Comparison of ENCODE assay signal across 8 cellular contexts in the genomic region with DNA sequence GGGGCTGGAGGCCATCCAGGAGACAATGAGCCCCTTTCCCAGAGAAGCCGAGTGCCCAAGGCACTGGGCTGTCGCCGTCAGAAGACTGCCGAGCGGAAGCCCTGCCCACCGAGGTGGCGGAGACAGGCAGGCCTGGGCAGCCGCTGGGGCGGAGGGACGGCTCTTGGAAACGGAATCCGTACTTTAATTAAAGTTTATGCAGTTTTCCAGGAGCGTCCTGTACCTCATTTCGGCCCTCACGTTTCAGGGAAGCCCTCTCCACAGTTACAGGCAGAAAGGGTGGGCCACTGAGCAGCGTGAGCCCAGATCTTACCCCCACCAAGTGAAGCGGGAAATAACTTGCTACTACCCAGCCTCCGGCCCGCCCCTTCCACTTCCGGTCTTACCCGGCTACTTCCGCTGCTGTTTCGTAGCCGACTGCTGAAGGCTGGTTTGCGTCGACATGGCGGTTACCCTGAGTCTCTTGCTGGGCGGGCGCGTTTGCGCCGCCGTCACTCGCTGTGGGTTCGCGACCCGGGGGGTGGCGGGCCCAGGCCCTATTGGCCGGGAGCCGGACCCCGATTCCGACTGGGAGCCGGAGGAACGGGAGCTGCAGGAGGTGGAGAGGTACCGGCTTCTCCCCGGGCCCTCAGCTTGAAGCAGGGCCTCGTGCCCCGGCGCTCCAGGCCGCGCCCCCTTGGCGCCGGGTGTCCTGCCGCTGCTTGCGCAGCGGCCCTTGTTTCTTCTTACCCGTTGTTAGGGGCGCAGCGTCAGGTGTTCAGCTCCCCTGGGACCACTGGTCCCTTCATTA. TPM values are rescaled to one million over a fixed set of nuclear protein-coding genes. Genes with fewer than 3 reads are reported as not detected.
A peak's percentile ranks its signal among the peaks of the same experiment; 100 is the strongest.
DNase-seq lines count a peak whose midpoint lies in the region; ATAC-seq and TF ChIP-seq lines count a peak whose summit lies in the region.

A gene with protein sequence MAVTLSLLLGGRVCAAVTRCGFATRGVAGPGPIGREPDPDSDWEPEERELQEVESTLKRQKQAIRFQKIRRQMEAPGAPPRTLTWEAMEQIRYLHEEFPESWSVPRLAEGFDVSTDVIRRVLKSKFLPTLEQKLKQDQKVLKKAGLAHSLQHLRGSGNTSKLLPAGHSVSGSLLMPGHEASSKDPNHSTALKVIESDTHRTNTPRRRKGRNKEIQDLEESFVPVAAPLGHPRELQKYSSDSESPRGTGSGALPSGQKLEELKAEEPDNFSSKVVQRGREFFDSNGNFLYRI (plus strand): TSS at position 402 of the 790 bp plus-strand sequence. CDS start 41 bp downstream, at position 443.

- H3K36me3 Mint-ChIP-seq in activated CD4-positive, alpha-beta T cell treated with anti-CD3 and anti-CD28 coated beads for 36 hours (ENCODE audit: low read depth) = peaks cover 29% of the 10 kb centered on the region
- H3K36me3 Mint-ChIP-seq in chondrocyte (ENCODE audit: low read depth) = peaks cover 11% of the 10 kb centered on the region

- DNase-seq in BJ (ENCODE audit: low read depth) = peak; percentile 59
- peak; percentile 57 for DNase-seq in GM19240 (ENCODE audit: insufficient read length, low spot score)
- DNase-seq in NCI-H524 (lab: John Stamatoyannopoulos, UW) = peak; percentile 73 to 89
- DNase-seq in activated CD4-positive, alpha-beta T cell treated with anti-CD3 and anti-CD28 coated beads for 36 hours = peak; percentile 95
- DNase-seq in chondrocyte (ENCODE audit: low spot score) = peak; percentile 96
- peak; percentile 81 for DNase-seq in kidney glomerular epithelial cell (lab: John Stamatoyannopoulos, UW)
- DNase-seq in stimulated activated CD4-positive, alpha-beta T cell treated with anti-CD3 and anti-CD28 coated beads, Interleukin-15, amount 100 ng/mL, for 48 hours (ENCODE audit: low read depth in 2 of 2) = peak; percentile 85 to 88

- peak within 1 kb of the TSS; percentile 74 for H3K4me3 ChIP-seq in BJ (ENCODE audit: low read depth, low read length)

- H3K27ac Mint-ChIP-seq in activated CD4-positive, alpha-beta T cell treated with anti-CD3 and anti-CD28 coated beads for 36 hours = peak within 1 kb of the TSS; percentile 99
- H3K27ac Mint-ChIP-seq in chondrocyte (ENCODE audit: unreplicated experiment) = peak within 1 kb of the TSS; percentile 96

- intact Hi-C loops in activated CD4-positive, alpha-beta T cell treated with anti-CD3 and anti-CD28 coated beads for 36 hours (cut with DNase I, micrococcal nuclease) = loop anchor here (1.0 to 5.0 kb wide), 13 partner anchors 31 to 690 kb away; a partner anchor contains a TSS

- no peaks in the 10 kb centered on the region for H3K9me3 Mint-ChIP-seq in activated CD4-positive, alpha-beta T cell treated with anti-CD3 and anti-CD28 coated beads for 36 hours (ENCODE audit: low read depth)
- no peaks in the 10 kb centered on the region for H3K9me3 Mint-ChIP-seq in chondrocyte (ENCODE audit: low read depth)

- peak; percentile 83 for ATAC-seq in HG03457 (IDR thresholded peaks at IDR 0.05; ENCODE audit: unreplicated experiment)
- peak; percentile 87 for ATAC-seq in activated CD4-positive, alpha-beta T cell treated with anti-CD3 and anti-CD28 coated beads for 36 hours

- H3K36me3 ChIP-seq in BJ (ENCODE audit: control insufficient read depth, insufficient read depth, low read length) = no peaks in the 10 kb centered on the region

- POLR2A ChIA-PET in BJ (lab: Charles Lee) = interaction anchor here (0.5 kb wide), 1 partner anchor 350 kb away, joined by 10 read pairs; no protein-coding TSS in a partner anchor
- POLR2A ChIA-PET in activated CD4-positive, alpha-beta T cell treated with anti-CD3 and anti-CD28 coated beads for 36 hours (lab: Charles Lee) = interaction anchor here (0.6 to 1.5 kb wide), 2 partner anchors 16 to 32 kb away, joined by 3 to 5 read pairs; a partner anchor contains a TSS

- H3K4me3 Mint-ChIP-seq in activated CD4-positive, alpha-beta T cell treated with anti-CD3 and anti-CD28 coated beads for 36 hours = peak within 1 kb of the TSS; percentile 98
- peak within 1 kb of the TSS; percentile 94 for H3K4me3 Mint-ChIP-seq in chondrocyte (ENCODE audit: unreplicated experiment)

- no peaks in the 10 kb centered on the region for H3K27me3 ChIP-seq in BJ (ENCODE audit: control insufficient read depth, insufficient read depth, low read length)

- CTCF ChIA-PET in BJ (lab: Yijun Ruan, JAX) = interaction anchor here (0.8 to 1.5 kb wide), 2 partner anchors 17 to 217 kb away, joined by 3 to 5 read pairs; no protein-coding TSS in a partner anchor
- CTCF ChIA-PET in activated CD4-positive, alpha-beta T cell treated with anti-CD3 and anti-CD28 coated beads for 36 hours (lab: Charles Lee) = interaction anchor here (0.7 to 0.9 kb wide), 3 partner anchors 16 to 637 kb away, joined by 3 to 4 read pairs (median 3); a partner anchor contains a TSS

- H3K4me1 Mint-ChIP-seq in activated CD4-positive, alpha-beta T cell treated with anti-CD3 and anti-CD28 coated beads for 36 hours = peaks cover 37% of the 10 kb centered on the region
- H3K4me1 Mint-ChIP-seq in chondrocyte (ENCODE audit: low read depth) = peaks cover 44% of the 10 kb centered on the region

- TF ChIP-seq CTCF in BJ (IDR thresholded peaks at IDR 0.05; ENCODE audit: insufficient read depth, low read depth, low read length) = no peak
- no peak for TF ChIP-seq CTCF in chondrocyte (IDR thresholded peaks at IDR 0.05)

- H3K27me3 Mint-ChIP-seq in activated CD4-positive, alpha-beta T cell treated with anti-CD3 and anti-CD28 coated beads for 36 hours = no peaks in the 10 kb centered on the region
- no peaks in the 10 kb centered on the region for H3K27me3 Mint-ChIP-seq in chondrocyte (ENCODE audit: low read depth)

RNA-seq across cellular contexts. Expression of the gene that starts here (rescaled TPM):
- polyA plus RNA-seq in BJ (2011; rRNA removed) = 63.5 and 76.8 TPM in 2 replicates
- polyA minus RNA-seq in BJ (2011; rRNA and poly(A)+ RNA removed) = 14.5 and 35.8 TPM in 2 replicates
- total RNA-seq in activated CD4-positive, alpha-beta T cell treated with anti-CD3 and anti-CD28 coated beads for 36 hours = 10 to 100 TPM; 22.0 to 23.9 TPM
- 87.3 to 116 TPM (median 94.0 TPM) in 3 replicates for total RNA-seq in chondrocyte

Comparison
In these comparisons a context has a peak if more than half of its experiments do, and no peak if none do; other contexts are left out.
1. Peak in every context shown above with its lines: DNase-seq, ATAC-seq and H3K4me3 ChIP-seq.